ENCODE assay signal across 1 cellular context in the genomic region with DNA sequence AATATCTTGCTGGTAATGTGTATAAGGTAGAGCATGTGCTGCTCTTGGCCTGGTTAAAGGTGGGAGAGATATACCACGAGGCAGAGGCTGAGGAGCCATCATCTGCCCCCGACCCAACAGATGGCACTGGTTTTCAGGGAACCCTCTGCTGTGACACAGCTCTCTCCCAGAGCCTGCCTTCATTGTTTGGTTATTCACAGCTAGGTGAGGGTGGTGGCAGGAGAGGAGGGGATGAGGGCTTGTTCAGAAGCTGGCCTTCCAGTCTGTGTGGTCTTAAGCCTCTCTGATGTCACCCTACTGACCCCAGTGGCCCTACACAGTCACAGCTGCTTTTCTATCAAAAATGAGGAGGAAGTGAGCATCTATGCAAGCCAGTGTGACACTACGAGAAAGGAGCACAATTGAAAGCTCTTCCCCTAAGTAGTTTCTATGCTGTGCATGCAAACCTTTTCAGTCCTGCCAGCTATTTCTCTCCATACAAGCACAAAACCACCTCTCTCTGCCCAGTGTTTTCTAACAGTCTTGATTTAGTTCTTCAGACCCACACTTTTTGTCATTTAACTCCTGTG.
TF ChIP-seq lines count a peak whose summit lies in the region.

No MANE protein-coding gene starts in this region.

TF ChIP-seq in H1, 55 proteins besides CTCF, POLR2A, EP300 and RAD21:
- TF ChIP-seq NANOG (IDR thresholded peaks at IDR 0.05; ENCODE audit: insufficient read depth, low read depth, low read length, poor library complexity, severe bottlenecking) (no peak), CTBP2 (IDR thresholded peaks at IDR 0.05; ENCODE audit: borderline replicate concordance, insufficient read depth, insufficient read length, low read length) (no peak), BCL11A (IDR thresholded peaks at IDR 0.05; ENCODE audit: low read depth in 2 of 2, low read length in 2 of 2) (no peak), TAF7 (optimal IDR thresholded peaks at IDR 0.05; ENCODE audit: borderline replicate concordance, low read depth, low read length) (no peak), CBX8 (IDR thresholded peaks at IDR 0.05; ENCODE audit: borderline replicate concordance, low read depth, low read length) (no peak), GTF2F1 (IDR thresholded peaks at IDR 0.05; ENCODE audit: borderline replicate concordance, low read depth, low read length) (no peak), RFX5 (IDR thresholded peaks at IDR 0.05; ENCODE audit: borderline replicate concordance, low read depth, low read length) (no peak), EGR1 (IDR thresholded peaks at IDR 0.05; ENCODE audit: borderline replicate concordance, low read depth, low read length) (no peak), KDM5A (IDR thresholded peaks at IDR 0.05; ENCODE audit: low read length) (no peak), CHD2 (IDR thresholded peaks at IDR 0.05; ENCODE audit: low read length) (no peak), RBBP5 (IDR thresholded peaks at IDR 0.05; ENCODE audit: borderline replicate concordance, low read depth, low read length) (no peak), PHF8 (conservative IDR thresholded peaks at IDR 0.05; ENCODE audit: low read depth, low read length) (no peak), GABPA (IDR thresholded peaks at IDR 0.05; ENCODE audit: borderline replicate concordance, insufficient read depth, low read length) (no peak), ZNF274 (IDR thresholded peaks at IDR 0.05; ENCODE audit: borderline replicate concordance, extremely low read depth, low read length) (no peak), EZH2 (IDR thresholded peaks at IDR 0.05; ENCODE audit: low read depth, low read length, severe bottlenecking) (no peak)
- TF ChIP-seq, protein P1, sequence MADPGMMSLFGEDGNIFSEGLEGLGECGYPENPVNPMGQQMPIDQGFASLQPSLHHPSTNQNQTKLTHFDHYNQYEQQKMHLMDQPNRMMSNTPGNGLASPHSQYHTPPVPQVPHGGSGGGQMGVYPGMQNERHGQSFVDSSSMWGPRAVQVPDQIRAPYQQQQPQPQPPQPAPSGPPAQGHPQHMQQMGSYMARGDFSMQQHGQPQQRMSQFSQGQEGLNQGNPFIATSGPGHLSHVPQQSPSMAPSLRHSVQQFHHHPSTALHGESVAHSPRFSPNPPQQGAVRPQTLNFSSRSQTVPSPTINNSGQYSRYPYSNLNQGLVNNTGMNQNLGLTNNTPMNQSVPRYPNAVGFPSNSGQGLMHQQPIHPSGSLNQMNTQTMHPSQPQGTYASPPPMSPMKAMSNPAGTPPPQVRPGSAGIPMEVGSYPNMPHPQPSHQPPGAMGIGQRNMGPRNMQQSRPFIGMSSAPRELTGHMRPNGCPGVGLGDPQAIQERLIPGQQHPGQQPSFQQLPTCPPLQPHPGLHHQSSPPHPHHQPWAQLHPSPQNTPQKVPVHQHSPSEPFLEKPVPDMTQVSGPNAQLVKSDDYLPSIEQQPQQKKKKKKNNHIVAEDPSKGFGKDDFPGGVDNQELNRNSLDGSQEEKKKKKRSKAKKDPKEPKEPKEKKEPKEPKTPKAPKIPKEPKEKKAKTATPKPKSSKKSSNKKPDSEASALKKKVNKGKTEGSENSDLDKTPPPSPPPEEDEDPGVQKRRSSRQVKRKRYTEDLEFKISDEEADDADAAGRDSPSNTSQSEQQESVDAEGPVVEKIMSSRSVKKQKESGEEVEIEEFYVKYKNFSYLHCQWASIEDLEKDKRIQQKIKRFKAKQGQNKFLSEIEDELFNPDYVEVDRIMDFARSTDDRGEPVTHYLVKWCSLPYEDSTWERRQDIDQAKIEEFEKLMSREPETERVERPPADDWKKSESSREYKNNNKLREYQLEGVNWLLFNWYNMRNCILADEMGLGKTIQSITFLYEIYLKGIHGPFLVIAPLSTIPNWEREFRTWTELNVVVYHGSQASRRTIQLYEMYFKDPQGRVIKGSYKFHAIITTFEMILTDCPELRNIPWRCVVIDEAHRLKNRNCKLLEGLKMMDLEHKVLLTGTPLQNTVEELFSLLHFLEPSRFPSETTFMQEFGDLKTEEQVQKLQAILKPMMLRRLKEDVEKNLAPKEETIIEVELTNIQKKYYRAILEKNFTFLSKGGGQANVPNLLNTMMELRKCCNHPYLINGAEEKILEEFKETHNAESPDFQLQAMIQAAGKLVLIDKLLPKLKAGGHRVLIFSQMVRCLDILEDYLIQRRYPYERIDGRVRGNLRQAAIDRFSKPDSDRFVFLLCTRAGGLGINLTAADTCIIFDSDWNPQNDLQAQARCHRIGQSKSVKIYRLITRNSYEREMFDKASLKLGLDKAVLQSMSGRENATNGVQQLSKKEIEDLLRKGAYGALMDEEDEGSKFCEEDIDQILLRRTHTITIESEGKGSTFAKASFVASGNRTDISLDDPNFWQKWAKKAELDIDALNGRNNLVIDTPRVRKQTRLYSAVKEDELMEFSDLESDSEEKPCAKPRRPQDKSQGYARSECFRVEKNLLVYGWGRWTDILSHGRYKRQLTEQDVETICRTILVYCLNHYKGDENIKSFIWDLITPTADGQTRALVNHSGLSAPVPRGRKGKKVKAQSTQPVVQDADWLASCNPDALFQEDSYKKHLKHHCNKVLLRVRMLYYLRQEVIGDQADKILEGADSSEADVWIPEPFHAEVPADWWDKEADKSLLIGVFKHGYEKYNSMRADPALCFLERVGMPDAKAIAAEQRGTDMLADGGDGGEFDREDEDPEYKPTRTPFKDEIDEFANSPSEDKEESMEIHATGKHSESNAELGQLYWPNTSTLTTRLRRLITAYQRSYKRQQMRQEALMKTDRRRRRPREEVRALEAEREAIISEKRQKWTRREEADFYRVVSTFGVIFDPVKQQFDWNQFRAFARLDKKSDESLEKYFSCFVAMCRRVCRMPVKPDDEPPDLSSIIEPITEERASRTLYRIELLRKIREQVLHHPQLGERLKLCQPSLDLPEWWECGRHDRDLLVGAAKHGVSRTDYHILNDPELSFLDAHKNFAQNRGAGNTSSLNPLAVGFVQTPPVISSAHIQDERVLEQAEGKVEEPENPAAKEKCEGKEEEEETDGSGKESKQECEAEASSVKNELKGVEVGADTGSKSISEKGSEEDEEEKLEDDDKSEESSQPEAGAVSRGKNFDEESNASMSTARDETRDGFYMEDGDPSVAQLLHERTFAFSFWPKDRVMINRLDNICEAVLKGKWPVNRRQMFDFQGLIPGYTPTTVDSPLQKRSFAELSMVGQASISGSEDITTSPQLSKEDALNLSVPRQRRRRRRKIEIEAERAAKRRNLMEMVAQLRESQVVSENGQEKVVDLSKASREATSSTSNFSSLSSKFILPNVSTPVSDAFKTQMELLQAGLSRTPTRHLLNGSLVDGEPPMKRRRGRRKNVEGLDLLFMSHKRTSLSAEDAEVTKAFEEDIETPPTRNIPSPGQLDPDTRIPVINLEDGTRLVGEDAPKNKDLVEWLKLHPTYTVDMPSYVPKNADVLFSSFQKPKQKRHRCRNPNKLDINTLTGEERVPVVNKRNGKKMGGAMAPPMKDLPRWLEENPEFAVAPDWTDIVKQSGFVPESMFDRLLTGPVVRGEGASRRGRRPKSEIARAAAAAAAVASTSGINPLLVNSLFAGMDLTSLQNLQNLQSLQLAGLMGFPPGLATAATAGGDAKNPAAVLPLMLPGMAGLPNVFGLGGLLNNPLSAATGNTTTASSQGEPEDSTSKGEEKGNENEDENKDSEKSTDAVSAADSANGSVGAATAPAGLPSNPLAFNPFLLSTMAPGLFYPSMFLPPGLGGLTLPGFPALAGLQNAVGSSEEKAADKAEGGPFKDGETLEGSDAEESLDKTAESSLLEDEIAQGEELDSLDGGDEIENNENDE (IDR thresholded peaks at IDR 0.05; ENCODE audit: insufficient replicate concordance, low read length): no peak
- TF ChIP-seq, protein P2, sequence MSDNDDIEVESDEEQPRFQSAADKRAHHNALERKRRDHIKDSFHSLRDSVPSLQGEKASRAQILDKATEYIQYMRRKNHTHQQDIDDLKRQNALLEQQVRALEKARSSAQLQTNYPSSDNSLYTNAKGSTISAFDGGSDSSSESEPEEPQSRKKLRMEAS (IDR thresholded peaks at IDR 0.05): no peak
- TF ChIP-seq, protein P3, sequence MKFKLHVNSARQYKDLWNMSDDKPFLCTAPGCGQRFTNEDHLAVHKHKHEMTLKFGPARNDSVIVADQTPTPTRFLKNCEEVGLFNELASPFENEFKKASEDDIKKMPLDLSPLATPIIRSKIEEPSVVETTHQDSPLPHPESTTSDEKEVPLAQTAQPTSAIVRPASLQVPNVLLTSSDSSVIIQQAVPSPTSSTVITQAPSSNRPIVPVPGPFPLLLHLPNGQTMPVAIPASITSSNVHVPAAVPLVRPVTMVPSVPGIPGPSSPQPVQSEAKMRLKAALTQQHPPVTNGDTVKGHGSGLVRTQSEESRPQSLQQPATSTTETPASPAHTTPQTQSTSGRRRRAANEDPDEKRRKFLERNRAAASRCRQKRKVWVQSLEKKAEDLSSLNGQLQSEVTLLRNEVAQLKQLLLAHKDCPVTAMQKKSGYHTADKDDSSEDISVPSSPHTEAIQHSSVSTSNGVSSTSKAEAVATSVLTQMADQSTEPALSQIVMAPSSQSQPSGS (IDR thresholded peaks at IDR 0.05; ENCODE audit: low read length): no peak
